8 cellular contexts compared by ENCODE assay signal in the genomic region with DNA sequence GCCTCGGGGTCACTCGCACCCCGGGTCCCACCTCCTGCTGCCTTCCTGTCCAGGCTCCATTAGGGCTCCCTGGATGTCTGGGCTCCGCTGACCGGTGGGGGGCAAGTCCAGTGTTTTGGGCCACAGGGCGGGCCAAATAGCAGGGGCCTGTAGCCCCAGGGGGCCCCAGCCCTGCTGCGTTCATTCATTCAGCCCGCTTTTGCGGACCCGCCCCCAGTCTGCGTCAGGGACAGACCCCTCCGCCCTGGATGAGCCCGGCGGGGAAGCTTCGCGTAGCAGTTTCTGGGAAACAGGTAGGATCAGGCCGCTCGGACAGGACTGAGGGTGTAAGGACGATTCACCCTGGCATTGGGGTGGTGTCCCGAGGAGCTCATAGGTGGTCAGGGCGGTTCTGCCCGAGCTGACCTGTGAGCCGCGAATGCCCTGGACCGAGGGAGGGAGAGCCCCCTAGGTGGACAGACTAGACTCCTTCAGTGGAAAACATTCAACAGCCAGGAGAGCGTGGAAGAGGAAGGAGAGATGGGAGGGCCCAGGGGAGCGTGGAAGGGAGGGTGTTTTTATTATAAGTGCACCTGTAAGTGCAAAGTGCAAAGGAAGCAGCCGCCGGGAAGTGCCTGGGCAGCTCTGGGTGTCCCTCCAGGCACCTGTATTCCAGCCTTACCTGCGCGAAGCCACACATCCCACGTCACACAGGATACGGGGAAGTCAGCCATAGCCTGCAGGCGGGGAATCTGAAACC. TPM values are rescaled to one million over a fixed set of nuclear protein-coding genes. Genes with fewer than 3 reads are reported as not detected.
A peak's percentile ranks its signal among the peaks of the same experiment; 100 is the strongest.
DNase-seq lines count a peak whose midpoint lies in the region; ATAC-seq and TF ChIP-seq lines count a peak whose summit lies in the region.

No MANE protein-coding gene starts in this region.

- peaks cover 14% of the 10 kb centered on the region for H3K4me1 ChIP-seq in right cardiac atrium (ENCODE audit: control insufficient read depth, insufficient read depth, low read length)
- H3K4me1 ChIP-seq in gastrocnemius medialis: peaks cover 6 to 24% of the 10 kb centered on the region in 2 donors

- peaks cover 32% of the 10 kb centered on the region for H3K4me1 Mint-ChIP-seq in activated naive CD8-positive, alpha-beta T cell treated with anti-CD3 and anti-CD28 coated beads for 36 hours

- DNase-seq in DMS 273 (lab: John Stamatoyannopoulos, UW; ENCODE audit: unreplicated experiment): peak; percentile 71
- no peak for DNase-seq in DMS 273 treated with DMSO at 0.1 percent for 48 hours (lab: John Stamatoyannopoulos, UW)
- DNase-seq in HFF-Myc (ENCODE audit: extremely low read depth, low read depth): no peak
- peak; percentile 60 for DNase-seq in NCI-H146 treated with DMSO at 0.1 percent for 48 hours (lab: John Stamatoyannopoulos, UW; ENCODE audit: unreplicated experiment)
- peak; percentile 46 for DNase-seq in activated naive CD8-positive, alpha-beta T cell treated with anti-CD3 and anti-CD28 coated beads for 36 hours
- peak in 2 of 3 donors; percentile 55 to 80 for DNase-seq in right cardiac atrium
- no peak for DNase-seq in gastrocnemius medialis
- DNase-seq in NOMO-1 (lab: John Stamatoyannopoulos, UW; ENCODE audit: unreplicated experiment in 2 of 2): no peak

- peak; percentile 0 to 3 for ATAC-seq in right cardiac atrium
- peak; percentile 26 to 30 for ATAC-seq in gastrocnemius medialis

- H3K27me3 Mint-ChIP-seq in activated naive CD8-positive, alpha-beta T cell treated with anti-CD3 and anti-CD28 coated beads for 36 hours: no peaks in the 10 kb centered on the region

- TF ChIP-seq CTCF in HFF-Myc (IDR thresholded peaks at IDR 0.05; ENCODE audit: low read depth, low read length, missing control alignments): no peak
- TF ChIP-seq CTCF in gastrocnemius medialis (IDR thresholded peaks at IDR 0.05 in 4 of 5, conservative IDR thresholded peaks at IDR 0.05 in 1 of 5): no peak

- TF ChIP-seq POLR2A in gastrocnemius medialis (IDR thresholded peaks at IDR 0.05): no peak

- H3K4me3 Mint-ChIP-seq in activated naive CD8-positive, alpha-beta T cell treated with anti-CD3 and anti-CD28 coated beads for 36 hours: peak overlapping the region; percentile 93

- H3K9me3 Mint-ChIP-seq in activated naive CD8-positive, alpha-beta T cell treated with anti-CD3 and anti-CD28 coated beads for 36 hours: no peaks in the 10 kb centered on the region

- H3K27ac ChIP-seq in right cardiac atrium (ENCODE audit: low read length): peak overlapping the region; percentile 37
- peak overlapping the region; percentile 78 to 95 (median 86) for H3K27ac ChIP-seq in gastrocnemius medialis

- H3K27me3 ChIP-seq in right cardiac atrium (ENCODE audit: control insufficient read depth, insufficient read depth) (no peaks in the 10 kb centered on the region), gastrocnemius medialis (no peaks in the 10 kb centered on the region)

- 3% methylated on average over 34 of the region's 34 CpGs for WGBS in right cardiac atrium

- H3K36me3 ChIP-seq in gastrocnemius medialis: no peaks in the 10 kb centered on the region

- H3K9me3 ChIP-seq in right cardiac atrium (ENCODE audit: control insufficient read depth, low read length): no peaks in the 10 kb centered on the region
- H3K9me3 ChIP-seq in gastrocnemius medialis: no peaks in the 10 kb centered on the region

- H3K36me3 Mint-ChIP-seq in activated naive CD8-positive, alpha-beta T cell treated with anti-CD3 and anti-CD28 coated beads for 36 hours: peaks cover 3% of the 10 kb centered on the region

- H3K4me3 ChIP-seq in HFF-Myc (replicated peaks; ENCODE audit: low read depth, low read length) (peak overlapping the region; percentile 98), right cardiac atrium (ENCODE audit: low read length) (peak overlapping the region; percentile 78), gastrocnemius medialis (peak overlapping the region; percentile 75 to 96 (median 84))

- in situ Hi-C loops in gastrocnemius medialis (cut with MboI; ENCODE audit: low sequenced_read_pairs in 4 of 4): loop anchor here in 3 of 4 donors (5.0 to 25.0 kb wide), 5 partner anchors 91 to 209 kb away; a partner anchor contains a TSS

- H3K27ac Mint-ChIP-seq in activated naive CD8-positive, alpha-beta T cell treated with anti-CD3 and anti-CD28 coated beads for 36 hours: peak overlapping the region; percentile 65

- intact Hi-C loops in right cardiac atrium (cut with DNase I): loop anchor here in 3 of 4 donors (5.0 to 10.0 kb wide), 4 partner anchors 51 to 201 kb away; a partner anchor contains a TSS
- intact Hi-C loops in gastrocnemius medialis (cut with DNase I; ENCODE audit: low total_unique reads): loop anchor here (1.0 to 5.0 kb wide), 3 partner anchors 51 to 204 kb away; a partner anchor contains a TSS

RNA-seq across cellular contexts. Expression of a gene that starts 0.6 kb away (rescaled TPM):
- 10 to 100 TPM; 35.2 to 40.2 TPM for total RNA-seq in activated naive CD8-positive, alpha-beta T cell treated with anti-CD3 and anti-CD28 coated beads for 36 hours
- total RNA-seq in right cardiac atrium: 100 to 1,000 TPM; 102 to 132 (median 127) TPM
- polyA plus RNA-seq in right cardiac atrium: 146 TPM
- 10 to 100 TPM; 27.0 to 61.1 (median 50.2) TPM for total RNA-seq in gastrocnemius medialis

RNA-seq across cellular contexts. Expression of a gene that starts 51.8 kb away (rescaled TPM):
- 10 to 100 TPM; 30.3 to 31.0 TPM for total RNA-seq in activated naive CD8-positive, alpha-beta T cell treated with anti-CD3 and anti-CD28 coated beads for 36 hours
- total RNA-seq in right cardiac atrium: 100 to 1,000 TPM; 154 to 219 (median 194) TPM
- 136 TPM for polyA plus RNA-seq in right cardiac atrium
- total RNA-seq in gastrocnemius medialis: 10 to 100 TPM; 13.6 to 50.7 (median 27.0) TPM

Comparison
In these comparisons a context has a peak if more than half of its experiments do, and no peak if none do; other contexts are left out.
1. DNase-seq: peak in DMS 273 (single experiment), NCI-H146 treated with DMSO at 0.1 percent for 48 hours (single experiment), activated naive CD8-positive, alpha-beta T cell treated with anti-CD3 and anti-CD28 coated beads for 36 hours (single experiment) and right cardiac atrium (2 of 3); none in DMS 273 treated with DMSO at 0.1 percent for 48 hours (single experiment), HFF-Myc (single experiment), gastrocnemius medialis (0 of 2) and NOMO-1 (0 of 2).
2. Peak in every context shown above with its lines, with median percentiles within 50 percentile points of each other: H3K4me3 ChIP-seq.